Comparison of ENCODE assay signal across 1 cellular context in genomic region chr19:33235269-33235995, GRCh38.
TF ChIP-seq lines count a peak whose summit lies in the region.

No MANE protein-coding gene starts in this region.

TF ChIP-seq in GM12878, 131 proteins besides CTCF, POLR2A, EP300 and RAD21 (continued from another document):
- TF ChIP-seq ZNF592 (IDR thresholded peaks at IDR 0.05): no peak
- TF ChIP-seq ZNF384 (IDR thresholded peaks at IDR 0.05; ENCODE audit: borderline replicate concordance, low read depth, low read length): no peak
- peak; percentile 56; the same call in 1 of the 2 replicates for TF ChIP-seq IKZF1 (conservative IDR thresholded peaks at IDR 0.05)
- peak; percentile 86 for TF ChIP-seq TCF3 (IDR thresholded peaks at IDR 0.05; ENCODE audit: borderline replicate concordance, insufficient read depth, low read depth, low read length)
- TF ChIP-seq RB1 (IDR thresholded peaks at IDR 0.05; ENCODE audit: borderline replicate concordance): peak; percentile 74; the same call in 1 of the 2 replicates
- peak; percentile 66; the same call in 1 of the 2 replicates for TF ChIP-seq PAX5 (IDR thresholded peaks at IDR 0.05; ENCODE audit: borderline replicate concordance, low read depth, low read length)
- no peak for TF ChIP-seq SUPT20H (IDR thresholded peaks at IDR 0.05; ENCODE audit: borderline replicate concordance, control insufficient read depth, low read depth, low read length)
- peak; percentile 80 for TF ChIP-seq SMARCA5 (IDR thresholded peaks at IDR 0.05)
- TF ChIP-seq JUND (IDR thresholded peaks at IDR 0.05; ENCODE audit: low read depth, low read length): peak; percentile 75; the same call in 1 of the 2 replicates
- TF ChIP-seq KLF5 (IDR thresholded peaks at IDR 0.05; ENCODE audit: partially characterized antibody): peak; percentile 24
- TF ChIP-seq TARDBP (IDR thresholded peaks at IDR 0.05; ENCODE audit: borderline replicate concordance): no peak
- TF ChIP-seq CHD2 (IDR thresholded peaks at IDR 0.05; ENCODE audit: borderline replicate concordance, low read depth, low read length): no peak
- TF ChIP-seq GATAD2B (conservative IDR thresholded peaks at IDR 0.05; ENCODE audit: low read depth): 0 out of 2 replicates have a peak, but pooled peaks have one; percentile 47
- peak; percentile 24; the same call in 1 of the 2 replicates for TF ChIP-seq MTA2 (IDR thresholded peaks at IDR 0.05; ENCODE audit: low read depth)
- 0 out of 2 replicates have a peak, but pooled peaks have one; percentile 12 for TF ChIP-seq YY1 (IDR thresholded peaks at IDR 0.05; ENCODE audit: low read depth, low read length)
- TF ChIP-seq EGR1 (IDR thresholded peaks at IDR 0.05; ENCODE audit: borderline replicate concordance in 1 of 2, low read depth in 2 of 2, low read length in 2 of 2): 0 out of 3 replicates have a peak, but pooled peaks of 1 of the 2 experiments have one; percentile 14
- peak; percentile 12 to 70; a peak in 1 of 4 replicates for TF ChIP-seq IKZF2 (IDR thresholded peaks at IDR 0.05)
- peak; percentile 60; the same call in 1 of the 2 replicates for TF ChIP-seq FOXM1 (IDR thresholded peaks at IDR 0.05; ENCODE audit: low read depth, low read length)
- peak; percentile 79 for TF ChIP-seq RUNX3 (IDR thresholded peaks at IDR 0.05; ENCODE audit: low read length)
- no peak for TF ChIP-seq NRF1 (conservative IDR thresholded peaks at IDR 0.05; ENCODE audit: low read depth, low read length)
- TF ChIP-seq CBX5 (IDR thresholded peaks at IDR 0.05; ENCODE audit: low read depth): 0 out of 2 replicates have a peak, but pooled peaks have one; percentile 46
- TF ChIP-seq TBL1XR1 (IDR thresholded peaks at IDR 0.05; ENCODE audit: low read depth, low read length): 0 out of 2 replicates have a peak, but pooled peaks have one; percentile 28
- TF ChIP-seq DPF2 (IDR thresholded peaks at IDR 0.05): peak; percentile 85
- no peak for TF ChIP-seq IRF3 (IDR thresholded peaks at IDR 0.05)
- peak; percentile 90 for TF ChIP-seq JUNB (IDR thresholded peaks at IDR 0.05)
- peak in 1 of 2 experiments; percentile 20; a peak in 1 of 4 replicates for TF ChIP-seq ETV6 (conservative IDR thresholded peaks at IDR 0.05 in 1 of 2, IDR thresholded peaks at IDR 0.05 in 1 of 2; ENCODE audit: borderline replicate concordance in 1 of 2, low read depth in 1 of 2)
- TF ChIP-seq, protein P1, sequence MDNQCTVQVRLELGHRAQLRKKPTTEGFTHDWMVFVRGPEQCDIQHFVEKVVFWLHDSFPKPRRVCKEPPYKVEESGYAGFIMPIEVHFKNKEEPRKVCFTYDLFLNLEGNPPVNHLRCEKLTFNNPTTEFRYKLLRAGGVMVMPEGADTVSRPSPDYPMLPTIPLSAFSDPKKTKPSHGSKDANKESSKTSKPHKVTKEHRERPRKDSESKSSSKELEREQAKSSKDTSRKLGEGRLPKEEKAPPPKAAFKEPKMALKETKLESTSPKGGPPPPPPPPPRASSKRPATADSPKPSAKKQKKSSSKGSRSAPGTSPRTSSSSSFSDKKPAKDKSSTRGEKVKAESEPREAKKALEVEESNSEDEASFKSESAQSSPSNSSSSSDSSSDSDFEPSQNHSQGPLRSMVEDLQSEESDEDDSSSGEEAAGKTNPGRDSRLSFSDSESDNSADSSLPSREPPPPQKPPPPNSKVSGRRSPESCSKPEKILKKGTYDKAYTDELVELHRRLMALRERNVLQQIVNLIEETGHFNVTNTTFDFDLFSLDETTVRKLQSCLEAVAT (IDR thresholded peaks at IDR 0.05): no peak
- peak; percentile 18 for TF ChIP-seq SP1 (IDR thresholded peaks at IDR 0.05; ENCODE audit: low read depth, low read length)
- TF ChIP-seq EED (IDR thresholded peaks at IDR 0.05; ENCODE audit: low read depth): peak; percentile 44; the same call in 1 of the 2 replicates
- peak; percentile 54; the same call in 1 of the 2 replicates for TF ChIP-seq MXI1 (IDR thresholded peaks at IDR 0.05; ENCODE audit: low read depth, low read length)
- TF ChIP-seq CREM (IDR thresholded peaks at IDR 0.05; ENCODE audit: low read depth): 0 out of 2 replicates have a peak, but pooled peaks have one; percentile 24
- peak; percentile 80 for TF ChIP-seq MEF2B (IDR thresholded peaks at IDR 0.05; ENCODE audit: partially characterized antibody, poor library complexity, severe bottlenecking)
